Comparison of ENCODE assay signal across 21 cellular contexts in genomic region chr9:78214492-78214891, GRCh38.
"Had no signal": no experiment of that assay in that cellular context is flagged by ENCODE, and none has a peak within 500 bp of the region (broad histone marks: within the 10 kb centered on the region; RNA-seq: fewer than 3 reads in every experiment).

No MANE protein-coding gene starts in this region.

- H3K27ac ChIP-seq: brain microvascular endothelial cell, left ventricle myocardium inferior, spleen, testis, transverse colon had no signal

- DNase-seq: activated CD4-positive, alpha-beta memory T cell treated with anti-CD3 and anti-CD28 coated beads for 36 hours; activated CD4-positive, CD25-positive, alpha-beta regulatory T cell treated with anti-CD3 and anti-CD28 coated beads, Interleukin-2, amount 50 U/mL, for 72 hours; activated CD8-positive, alpha-beta memory T cell treated with anti-CD3 and anti-CD28 coated beads, Interleukin-2, amount 50 U/mL, for 4 hours; activated effector memory CD4-positive, alpha-beta T cell treated with anti-CD3 and anti-CD28 coated beads, Interleukin-2, amount 50 U/mL, for 16 hours; activated naive CD4-positive, alpha-beta T cell treated with anti-CD3 and anti-CD28 coated beads for 36 hours; activated naive CD8-positive, alpha-beta T cell treated with anti-CD3 and anti-CD28 coated beads for 36 hours; activated T-cell treated with anti-CD3 and anti-CD28 coated beads, Interleukin-2, amount 50 U/mL, for 1 hour; brain microvascular endothelial cell; glutamatergic neuron; left ventricle myocardium inferior; naive B cell; occipital lobe; posterior cingulate gyrus; right cardiac atrium; spleen; T-helper 2 cell; testis; transverse colon had no signal

- H3K4me3 Mint-ChIP-seq: activated CD4-positive, alpha-beta memory T cell treated with anti-CD3 and anti-CD28 coated beads for 36 hours; activated CD4-positive, alpha-beta T cell treated with anti-CD3 and anti-CD28 coated beads, Interleukin-2, amount 10 ng/mL, durations not matched to agents 24 days and 14 days; activated naive CD4-positive, alpha-beta T cell treated with anti-CD3 and anti-CD28 coated beads for 36 hours; activated naive CD8-positive, alpha-beta T cell treated with anti-CD3 and anti-CD28 coated beads for 36 hours; activated T-helper 1 cell treated with anti-CD3 and anti-CD28 coated beads, Interleukin-12 subunit alpha, Interleukin-12 subunit beta, Interleukin-2, Interleukin-4 antibody, amounts not matched to agents 30 ng/mL and 10 ng/mL and 1 ng/mL, durations not matched to agents 14 hours and 24 hours and 36 hours; mesothelial cell of epicardium; naive B cell had no signal

- H3K27me3 Mint-ChIP-seq: activated CD4-positive, alpha-beta memory T cell treated with anti-CD3 and anti-CD28 coated beads for 36 hours; activated CD4-positive, alpha-beta T cell treated with anti-CD3 and anti-CD28 coated beads, Interleukin-2, amount 10 ng/mL, durations not matched to agents 24 days and 14 days; activated naive CD8-positive, alpha-beta T cell treated with anti-CD3 and anti-CD28 coated beads for 36 hours; naive B cell had no signal

- ATAC-seq: right cardiac atrium had no signal

- H3K9me3 Mint-ChIP-seq: activated CD4-positive, alpha-beta memory T cell treated with anti-CD3 and anti-CD28 coated beads for 36 hours; activated CD4-positive, alpha-beta T cell treated with anti-CD3 and anti-CD28 coated beads, Interleukin-2, amount 10 ng/mL, durations not matched to agents 24 days and 14 days; activated naive CD4-positive, alpha-beta T cell treated with anti-CD3 and anti-CD28 coated beads for 36 hours; activated naive CD8-positive, alpha-beta T cell treated with anti-CD3 and anti-CD28 coated beads for 36 hours; activated T-helper 1 cell treated with anti-CD3 and anti-CD28 coated beads, Interleukin-12 subunit alpha, Interleukin-12 subunit beta, Interleukin-2, Interleukin-4 antibody, amounts not matched to agents 30 ng/mL and 10 ng/mL and 1 ng/mL, durations not matched to agents 14 hours and 24 hours and 36 hours; mesothelial cell of epicardium; naive B cell had no signal

- H3K27ac Mint-ChIP-seq: activated CD4-positive, alpha-beta memory T cell treated with anti-CD3 and anti-CD28 coated beads for 36 hours; activated CD4-positive, alpha-beta T cell treated with anti-CD3 and anti-CD28 coated beads, Interleukin-2, amount 10 ng/mL, durations not matched to agents 24 days and 14 days; activated naive CD4-positive, alpha-beta T cell treated with anti-CD3 and anti-CD28 coated beads for 36 hours; activated naive CD8-positive, alpha-beta T cell treated with anti-CD3 and anti-CD28 coated beads for 36 hours; activated T-helper 1 cell treated with anti-CD3 and anti-CD28 coated beads, Interleukin-12 subunit alpha, Interleukin-12 subunit beta, Interleukin-2, Interleukin-4 antibody, amounts not matched to agents 30 ng/mL and 10 ng/mL and 1 ng/mL, durations not matched to agents 14 hours and 24 hours and 36 hours; mesothelial cell of epicardium had no signal

- H3K36me3 Mint-ChIP-seq: activated CD4-positive, alpha-beta memory T cell treated with anti-CD3 and anti-CD28 coated beads for 36 hours; activated naive CD8-positive, alpha-beta T cell treated with anti-CD3 and anti-CD28 coated beads for 36 hours; mesothelial cell of epicardium; naive B cell had no signal
